ENCODE assay signal across 21 cellular contexts in genomic region chr19:5851302-5851701, GRCh38. TPM values are rescaled to one million over a fixed set of nuclear protein-coding genes. Genes with fewer than 3 reads are reported as not detected.
DNase-seq lines count a peak whose midpoint lies in the region; ATAC-seq and TF ChIP-seq lines count a peak whose summit lies in the region.
"Had no signal": no experiment of that assay in that cellular context is flagged by ENCODE, and none has a peak within 500 bp of the region (broad histone marks: within the 10 kb centered on the region; RNA-seq: fewer than 3 reads in every experiment).

FUT3 (minus strand) TSS chr19:5851449.

- H3K9me3 Mint-ChIP-seq in activated T-helper 17 cell treated with anti-CD3 and anti-CD28 coated beads, Interleukin-2, amount 50 U/mL, for 72 hours, result no peaks in the 10 kb centered on the region
- no peaks in the 10 kb centered on the region for H3K9me3 Mint-ChIP-seq in activated CD8-positive, alpha-beta memory T cell treated with anti-CD3 and anti-CD28 coated beads, Interleukin-2, amount 10 ng/mL, durations not matched to agents 7 days and 5 days (ENCODE audit: low read depth)
- H3K9me3 Mint-ChIP-seq in activated T-cell treated with anti-CD3 and anti-CD28 coated beads, Interleukin-2, amount 50 U/mL, for 72 hours, result no peaks in the 10 kb centered on the region
- H3K9me3 Mint-ChIP-seq: activated naive CD4-positive, alpha-beta T cell treated with anti-CD3 and anti-CD28 coated beads for 36 hours had no signal

- POLR2A ChIA-PET in PC-9 (lab: Charles Lee; ENCODE audit: unreplicated experiment), result no interaction called here

- no peak within 1 kb of the TSS for H3K4me3 Mint-ChIP-seq in activated T-helper 17 cell treated with anti-CD3 and anti-CD28 coated beads, Interleukin-2, amount 50 U/mL, for 72 hours
- H3K4me3 Mint-ChIP-seq in activated CD8-positive, alpha-beta memory T cell treated with anti-CD3 and anti-CD28 coated beads, Interleukin-2, amount 10 ng/mL, durations not matched to agents 7 days and 5 days, result no peak within 1 kb of the TSS
- no peak within 1 kb of the TSS for H3K4me3 Mint-ChIP-seq in activated T-cell treated with anti-CD3 and anti-CD28 coated beads, Interleukin-2, amount 50 U/mL, for 72 hours
- H3K4me3 Mint-ChIP-seq: activated naive CD4-positive, alpha-beta T cell treated with anti-CD3 and anti-CD28 coated beads for 36 hours; neural progenitor cell had no signal

- H3K36me3 Mint-ChIP-seq in activated T-helper 17 cell treated with anti-CD3 and anti-CD28 coated beads, Interleukin-2, amount 50 U/mL, for 72 hours (ENCODE audit: low read depth), result no peaks in the 10 kb centered on the region
- H3K36me3 Mint-ChIP-seq in activated CD8-positive, alpha-beta memory T cell treated with anti-CD3 and anti-CD28 coated beads, Interleukin-2, amount 10 ng/mL, durations not matched to agents 7 days and 5 days, result no peaks in the 10 kb centered on the region
- no peaks in the 10 kb centered on the region for H3K36me3 Mint-ChIP-seq in activated T-cell treated with anti-CD3 and anti-CD28 coated beads, Interleukin-2, amount 50 U/mL, for 72 hours (ENCODE audit: insufficient read depth in 2 of 2)
- H3K36me3 Mint-ChIP-seq: neural progenitor cell had no signal

- no peak within 1 kb of the TSS for H3K27ac Mint-ChIP-seq in activated T-helper 17 cell treated with anti-CD3 and anti-CD28 coated beads, Interleukin-2, amount 50 U/mL, for 72 hours
- H3K27ac Mint-ChIP-seq in activated CD8-positive, alpha-beta memory T cell treated with anti-CD3 and anti-CD28 coated beads, Interleukin-2, amount 10 ng/mL, durations not matched to agents 7 days and 5 days, result no peak within 1 kb of the TSS
- no peak within 1 kb of the TSS for H3K27ac Mint-ChIP-seq in activated T-cell treated with anti-CD3 and anti-CD28 coated beads, Interleukin-2, amount 50 U/mL, for 72 hours
- H3K27ac Mint-ChIP-seq: activated naive CD4-positive, alpha-beta T cell treated with anti-CD3 and anti-CD28 coated beads for 36 hours; neural progenitor cell had no signal

- peaks cover 21% of the 10 kb centered on the region for H3K79me2 ChIP-seq in PC-9 (ENCODE audit: low read depth)

- H3K27me3 Mint-ChIP-seq in activated T-helper 17 cell treated with anti-CD3 and anti-CD28 coated beads, Interleukin-2, amount 50 U/mL, for 72 hours, result no peaks in the 10 kb centered on the region
- no peaks in the 10 kb centered on the region for H3K27me3 Mint-ChIP-seq in activated CD8-positive, alpha-beta memory T cell treated with anti-CD3 and anti-CD28 coated beads, Interleukin-2, amount 10 ng/mL, durations not matched to agents 7 days and 5 days
- H3K27me3 Mint-ChIP-seq in activated T-cell treated with anti-CD3 and anti-CD28 coated beads, Interleukin-2, amount 50 U/mL, for 72 hours (ENCODE audit: low read depth), result no peaks in the 10 kb centered on the region

- CTCF ChIA-PET in PC-9 (lab: Charles Lee), result no interaction called here
- CTCF ChIA-PET in activated CD8-positive, alpha-beta memory T cell treated with anti-CD3 and anti-CD28 coated beads, Interleukin-2, amount 10 ng/mL, durations not matched to agents 7 days and 5 days (lab: Charles Lee), result no interaction called here

- H3K36me3 ChIP-seq in PC-9 (ENCODE audit: low read depth) (no peaks in the 10 kb centered on the region), rectal smooth muscle tissue (ENCODE audit: control insufficient read depth, insufficient read depth, low read length) (no peaks in the 10 kb centered on the region)
- H3K36me3 ChIP-seq: neural progenitor cell, right lobe of liver had no signal

- intact Hi-C loops in PC-9 (cut with micrococcal nuclease; ENCODE audit: unreplicated experiment), result loop anchor here (2.0 kb wide), 1 partner anchor 53 kb away; the partner anchor contains the start of gene VMAC

- peak within 1 kb of the TSS; percentile 24 for H3K9ac ChIP-seq in rectal smooth muscle tissue (ENCODE audit: low read length)
- H3K9ac ChIP-seq: GM23248, neural progenitor cell had no signal

- no peaks in the 10 kb centered on the region for H3K9me2 ChIP-seq in PC-9 (ENCODE audit: insufficient read depth)

- peak within 1 kb of the TSS; percentile 71 for H2AFZ ChIP-seq in PC-9
- H2AFZ ChIP-seq: GM23248, neural progenitor cell had no signal

- no peaks in the 10 kb centered on the region for H3K4me1 Mint-ChIP-seq in activated T-helper 17 cell treated with anti-CD3 and anti-CD28 coated beads, Interleukin-2, amount 50 U/mL, for 72 hours
- no peaks in the 10 kb centered on the region for H3K4me1 Mint-ChIP-seq in activated CD8-positive, alpha-beta memory T cell treated with anti-CD3 and anti-CD28 coated beads, Interleukin-2, amount 10 ng/mL, durations not matched to agents 7 days and 5 days
- H3K4me1 Mint-ChIP-seq in activated T-cell treated with anti-CD3 and anti-CD28 coated beads, Interleukin-2, amount 50 U/mL, for 72 hours (ENCODE audit: low read depth), result peaks cover 4% of the 10 kb centered on the region
- H3K4me1 Mint-ChIP-seq: neural progenitor cell had no signal

- TF ChIP-seq CTCF in PC-9 (conservative IDR thresholded peaks at IDR 0.05), result no peak
- no peak for TF ChIP-seq CTCF in foreskin keratinocyte (conservative IDR thresholded peaks at IDR 0.05)

- ATAC-seq in foreskin keratinocyte, result peak; percentile 41
- no peak for ATAC-seq in activated T-helper 17 cell treated with anti-CD3 and anti-CD28 coated beads, Interleukin-2, amount 50 U/mL, for 72 hours (replicated peaks)
- no peak for ATAC-seq in activated CD8-positive, alpha-beta memory T cell treated with anti-CD3 and anti-CD28 coated beads, Interleukin-2, amount 10 ng/mL, durations not matched to agents 7 days and 5 days
- no peak for ATAC-seq in activated T-cell treated with anti-CD3 and anti-CD28 coated beads, Interleukin-2, amount 50 U/mL, for 72 hours (replicated peaks in 1 of 2)

- peak within 1 kb of the TSS; percentile 96 for H3K4me2 ChIP-seq in PC-9
- H3K4me2 ChIP-seq: neural progenitor cell had no signal

- DNase-seq in HPDE6-E6E7 (ENCODE audit: extremely low spot score), result peak; percentile 78
- peak; percentile 71 to 91 for DNase-seq in PC-9
- peak in 1 of 2 donors; percentile 59 for DNase-seq in foreskin keratinocyte
- DNase-seq in NCI-H2081 (lab: John Stamatoyannopoulos, UW), result no peak
- DNase-seq in activated CD8-positive, alpha-beta memory T cell treated with anti-CD3 and anti-CD28 coated beads, Interleukin-2, amount 10 ng/mL, durations not matched to agents 7 days and 5 days, result no peak
- no peak for DNase-seq in activated T-cell treated with anti-CD3 and anti-CD28 coated beads, Interleukin-2, amount 50 U/mL, for 72 hours
- DNase-seq: activated CD4-positive, CD25-positive, alpha-beta regulatory T cell treated with anti-CD3 and anti-CD28 coated beads, Interleukin-2, amount 50 U/mL, for 72 hours; activated CD8-positive, alpha-beta memory T cell treated with anti-CD3 and anti-CD28 coated beads, Interleukin-2, amount 50 U/mL, for 48 hours; activated naive CD4-positive, alpha-beta T cell treated with anti-CD3 and anti-CD28 coated beads for 36 hours; NCI-H1436 treated with DMSO at 0.1 percent for 48 hours; NCI-H526 treated with DMSO at 0.1 percent for 48 hours; stimulated activated CD4-positive, alpha-beta T cell treated with anti-CD3 and anti-CD28 coated beads, Interleukin-4, amount 100 ng/mL, for 1 hour; stimulated activated CD8-positive, alpha-beta memory T cell treated with anti-CD3 and anti-CD28 coated beads, Interleukin-4, amount 100 ng/mL, for 48 hours; testis had no signal

- BruUV-seq in PC-9 (replicated peaks; lab: Mats Ljungman, UMichigan), result no TSS peak

- H3K4me3 ChIP-seq in PC-9 (peak within 1 kb of the TSS; percentile 73), rectal smooth muscle tissue (ENCODE audit: low read length) (peak within 1 kb of the TSS; percentile 69)
- H3K4me3 ChIP-seq: GM23248, neural progenitor cell, right lobe of liver, testis had no signal

- H3K27ac ChIP-seq in PC-9 (peak within 1 kb of the TSS; percentile 98), foreskin keratinocyte (no peak within 1 kb of the TSS), rectal smooth muscle tissue (ENCODE audit: low read depth, low read length) (no peak within 1 kb of the TSS)
- H3K27ac ChIP-seq: GM23248, neural progenitor cell, right lobe of liver, testis had no signal

- no peaks in the 10 kb centered on the region for H3K9me3 ChIP-seq in PC-9 (ENCODE audit: insufficient read depth, low read depth)
- H3K9me3 ChIP-seq: right lobe of liver, testis had no signal

- H4K20me1 ChIP-seq in PC-9 (ENCODE audit: insufficient read depth), result no peaks in the 10 kb centered on the region

- peaks cover 29% of the 10 kb centered on the region for H3K4me1 ChIP-seq in PC-9 (replicated peaks; ENCODE audit: insufficient read depth)
- H3K4me1 ChIP-seq in foreskin keratinocyte, result no peaks in the 10 kb centered on the region
- H3K4me1 ChIP-seq in rectal smooth muscle tissue (ENCODE audit: control insufficient read depth, insufficient read depth, low read length), result peaks cover 3% of the 10 kb centered on the region
- H3K4me1 ChIP-seq: testis had no signal

- peaks cover 22% of the 10 kb centered on the region; the same call in 1 of the 2 replicates for H3F3A ChIP-seq in PC-9 (ENCODE audit: insufficient read depth, low read depth)

- H3K27me3 ChIP-seq in PC-9 (ENCODE audit: insufficient read depth, low read depth) (no peaks in the 10 kb centered on the region), foreskin keratinocyte (peaks cover 7% of the 10 kb centered on the region), rectal smooth muscle tissue (ENCODE audit: control insufficient read depth, insufficient read depth, low read length) (no peaks in the 10 kb centered on the region)
- H3K27me3 ChIP-seq: neural progenitor cell, right lobe of liver, testis had no signal

RNA-seq across cellular contexts. Expression of gene FUT3, which starts in this region (rescaled TPM):
- 28.5 and 28.7 TPM in 2 replicates for total RNA-seq in PC-9 (2021)
- 1.5 and 2.2 TPM in 2 replicates for total RNA-seq in foreskin keratinocyte
- 1.5 and 3.6 TPM in 2 replicates for polyA plus RNA-seq in foreskin keratinocyte
- 1 to 10 TPM in 1 of 2 donors, not detected in 1; 1.4 TPM for total RNA-seq in activated T-helper 17 cell treated with anti-CD3 and anti-CD28 coated beads, Interleukin-2, amount 50 U/mL, for 72 hours
- not detected for total RNA-seq in activated CD8-positive, alpha-beta memory T cell treated with anti-CD3 and anti-CD28 coated beads, Interleukin-2, amount 10 ng/mL, durations not matched to agents 7 days and 5 days
- total RNA-seq in activated T-cell treated with anti-CD3 and anti-CD28 coated beads, Interleukin-2, amount 50 U/mL, for 72 hours, result 1 to 10 TPM; 1.7 to 3.6 TPM
- total RNA-seq: activated naive CD4-positive, alpha-beta T cell treated with anti-CD3 and anti-CD28 coated beads for 36 hours; dermis microvascular lymphatic vessel endothelial cell; GM23248; T-helper 1 cell treated with Interleukin-12 subunit alpha and Interleukin-12 subunit beta and Interleukin-4 antibody, amounts not matched to agents 30 ng/mL and 1 ng/mL, for 36 hours had no signal
- polyA plus RNA-seq: GM23248 had no signal

Comparison
In these comparisons a context has a peak if more than half of its experiments do, and no peak if none do; other contexts are left out.
1. DNase-seq: peak in HPDE6-E6E7 (single experiment) and PC-9 (2 of 2); none in NCI-H2081 (0 of 2), activated CD8-positive, alpha-beta memory T cell treated with anti-CD3 and anti-CD28 coated beads, Interleukin-2, amount 10 ng/mL, durations not matched to agents 7 days and 5 days (single experiment) and activated T-cell treated with anti-CD3 and anti-CD28 coated beads, Interleukin-2, amount 50 U/mL, for 72 hours (0 of 2).